8 cellular contexts compared by ENCODE assay signal in the genomic region with DNA sequence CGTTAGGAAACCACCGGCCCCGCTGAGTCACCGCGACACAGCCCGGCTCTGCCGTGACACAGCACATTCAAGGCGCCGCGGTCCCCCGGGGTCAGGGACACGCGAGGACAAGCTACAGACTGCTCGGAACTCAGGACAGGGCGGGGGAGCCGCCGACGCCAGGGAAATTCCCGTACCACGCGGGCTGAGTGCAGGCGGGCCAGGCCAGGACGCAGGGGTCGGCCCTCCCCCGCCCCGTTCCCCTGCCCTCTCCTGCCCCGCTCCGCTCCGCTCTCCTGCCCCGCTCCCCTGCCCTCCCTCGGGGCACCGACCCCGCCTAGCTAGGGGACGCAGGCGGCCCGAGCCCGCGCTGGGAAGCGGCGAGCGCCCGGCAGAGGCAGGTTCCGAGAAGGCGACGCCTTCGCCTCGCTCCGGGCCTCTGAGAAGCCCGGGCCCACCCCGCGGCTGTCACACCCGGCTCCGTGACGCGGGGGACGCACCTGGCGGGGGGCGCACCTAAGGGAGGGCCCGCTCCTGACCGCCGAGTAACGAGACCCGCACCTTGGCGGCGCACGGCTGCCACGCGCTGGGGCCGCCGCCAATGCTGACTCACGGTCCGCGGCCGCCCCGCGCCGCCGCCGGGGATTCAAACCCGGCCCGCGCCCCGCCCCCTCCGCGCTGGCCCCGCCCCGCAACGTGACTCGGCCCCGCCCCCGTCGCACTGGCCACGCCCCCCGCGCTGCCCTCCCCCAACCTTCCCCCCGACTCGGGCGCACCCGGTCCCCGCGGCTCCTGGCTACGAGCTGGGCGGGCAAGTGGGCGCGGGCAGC. TPM values are rescaled to one million over a fixed set of nuclear protein-coding genes. Genes with fewer than 3 reads are reported as not detected.
DNase-seq lines count a peak whose midpoint lies in the region; ATAC-seq and TF ChIP-seq lines count a peak whose summit lies in the region.

No MANE protein-coding gene starts in this region.

- no peaks in the 10 kb centered on the region for H3K9me2 ChIP-seq in PC-3 (replicated peaks; ENCODE audit: low read length)

- POLR2A ChIA-PET in PC-3 (lab: Charles Lee; ENCODE audit: unreplicated experiment), result interaction anchor here (0.5 to 0.9 kb wide), 4 partner anchors 29 to 651 kb away, joined by 3 to 20 read pairs (median 8); no protein-coding TSS in a partner anchor

- H3K4me3 Mint-ChIP-seq in natural killer cell, result peak overlapping the region; percentile 79
- H3K4me3 Mint-ChIP-seq in stimulated activated naive B cell treated with anti-CD40 and anti-IgM and Interleukin-4, amounts not matched to agents 10 μg/mL and 1 μg/mL and 100 μg/mL, for 72 hours, result peak overlapping the region; percentile 87 to 88

- H4K20me1 ChIP-seq in PC-3 (ENCODE audit: low read length) (peaks cover 4% of the 10 kb centered on the region; the same call in 1 of the 2 replicates), fibroblast of lung (ENCODE audit: control insufficient read depth, extremely low read depth, insufficient read depth, low read length) (no peaks in the 10 kb centered on the region)

- H3K9ac ChIP-seq in PC-3 (ENCODE audit: low read length) (peak overlapping the region; percentile 91), fibroblast of lung (ENCODE audit: insufficient read depth, low read length) (peak overlapping the region; percentile 71)

- H3K27ac Mint-ChIP-seq in natural killer cell, result peak overlapping the region; percentile 79 to 90
- H3K27ac Mint-ChIP-seq in stimulated activated naive B cell treated with anti-CD40 and anti-IgM and Interleukin-4, amounts not matched to agents 10 μg/mL and 1 μg/mL and 100 μg/mL, for 72 hours, result peak overlapping the region; percentile 97

- no peaks in the 10 kb centered on the region for H3K9me3 Mint-ChIP-seq in natural killer cell
- no peaks in the 10 kb centered on the region for H3K9me3 Mint-ChIP-seq in stimulated activated naive B cell treated with anti-CD40 and anti-IgM and Interleukin-4, amounts not matched to agents 10 μg/mL and 1 μg/mL and 100 μg/mL, for 72 hours

- TF ChIP-seq CTCF in PC-3 (conservative IDR thresholded peaks at IDR 0.05; ENCODE audit: low read depth, low read length) (no peak), fibroblast of lung (conservative IDR thresholded peaks at IDR 0.05 in 1 of 2, IDR thresholded peaks at IDR 0.05 in 1 of 2; ENCODE audit: low read depth in 1 of 2, low read length in 2 of 2) (no peak), natural killer cell (IDR thresholded peaks at IDR 0.05) (no peak)

- CTCF ChIA-PET in PC-3 (lab: Charles Lee), result interaction anchor here (0.6 kb wide), 1 partner anchor 25 kb away, joined by 3 read pairs; no protein-coding TSS in a partner anchor

- H3K4me2 ChIP-seq in PC-3 (ENCODE audit: low read length) (peak overlapping the region; percentile 97), fibroblast of lung (ENCODE audit: extremely low read depth, insufficient read depth, low read length) (peak overlapping the region; percentile 66)

- no peaks in the 10 kb centered on the region for H3K27me3 Mint-ChIP-seq in natural killer cell (ENCODE audit: low read depth in 2 of 2)
- H3K27me3 Mint-ChIP-seq in stimulated activated naive B cell treated with anti-CD40 and anti-IgM and Interleukin-4, amounts not matched to agents 10 μg/mL and 1 μg/mL and 100 μg/mL, for 72 hours, result no peaks in the 10 kb centered on the region

- peaks cover 13% of the 10 kb centered on the region for H3K4me1 ChIP-seq in PC-3 (ENCODE audit: insufficient read depth, low read length)
- no peaks in the 10 kb centered on the region for H3K4me1 ChIP-seq in fibroblast of lung (ENCODE audit: control insufficient read depth, extremely low read depth, insufficient read depth, low read length)

- BruUV-seq in PC-3 (replicated peaks; lab: Mats Ljungman, UMichigan), result no TSS peak

- ATAC-seq in HG02840 (IDR thresholded peaks at IDR 0.05; ENCODE audit: low FRiP score, unreplicated experiment), result peak; percentile 50
- peak; percentile 73 for ATAC-seq in PC-3
- peak; percentile 83 to 88 (median 85) for ATAC-seq in natural killer cell
- ATAC-seq in stimulated activated naive B cell treated with anti-CD40 and anti-IgM and Interleukin-4, amounts not matched to agents 10 μg/mL and 1 μg/mL and 100 μg/mL, for 72 hours (replicated peaks), result peak; percentile 81 to 84
- no peak for ATAC-seq in HG03469 (IDR thresholded peaks at IDR 0.05; ENCODE audit: unreplicated experiment)

- H2AFZ ChIP-seq in PC-3 (ENCODE audit: low read length) (0 out of 2 replicates have a peak overlapping the region, but pooled peaks have one; percentile 42), fibroblast of lung (ENCODE audit: low read length) (no peak overlapping the region)

- no peaks in the 10 kb centered on the region for H3K27me3 ChIP-seq in PC-3 (ENCODE audit: low read length)
- no peaks in the 10 kb centered on the region for H3K27me3 ChIP-seq in fibroblast of lung (ENCODE audit: control insufficient read depth, insufficient read depth, low read length)

- H3F3A ChIP-seq in PC-3 (ENCODE audit: low read length, unreplicated experiment), result no peaks in the 10 kb centered on the region

- H3K27ac ChIP-seq in PC-3 (ENCODE audit: low read length), result peak overlapping the region; percentile 86
- peak overlapping the region; percentile 86 for H3K27ac ChIP-seq in fibroblast of lung (ENCODE audit: insufficient read depth, low read length)

- H3K79me2 ChIP-seq in PC-3 (ENCODE audit: low read length), result peaks cover 48% of the 10 kb centered on the region
- no peaks in the 10 kb centered on the region for H3K79me2 ChIP-seq in fibroblast of lung (ENCODE audit: control insufficient read depth, insufficient read depth, low read length)

- H3K36me3 Mint-ChIP-seq in natural killer cell, result no peaks in the 10 kb centered on the region
- H3K36me3 Mint-ChIP-seq in stimulated activated naive B cell treated with anti-CD40 and anti-IgM and Interleukin-4, amounts not matched to agents 10 μg/mL and 1 μg/mL and 100 μg/mL, for 72 hours, result peaks cover 22 to 26% of the 10 kb centered on the region in 2 donors

- H3K4me3 ChIP-seq in PC-3 (ENCODE audit: low read length) (peak overlapping the region; percentile 87), fibroblast of lung (replicated peaks in 1 of 4; ENCODE audit: control extremely low read depth in 1 of 4, insufficient read depth in 1 of 4, low read depth in 3 of 4, low read length in 4 of 4) (peak overlapping the region; percentile 30 to 58 (median 45))

- H3K9me3 ChIP-seq in PC-3 (ENCODE audit: low read length) (no peaks in the 10 kb centered on the region), fibroblast of lung (ENCODE audit: control insufficient read depth, insufficient read depth, low read depth, low read length) (no peaks in the 10 kb centered on the region)

- DNase-seq in GF-D8 (lab: John Stamatoyannopoulos, UW), result peak; percentile 17
- peak; percentile 75 for DNase-seq in PC-3
- DNase-seq in activated T-helper 1 cell treated with Interleukin-2 at 50 U/mL for 16 hours (ENCODE audit: low read depth), result peak; percentile 52
- peak; percentile 50 to 65 for DNase-seq in fibroblast of lung (ENCODE audit: low read depth in 2 of 2)
- DNase-seq in natural killer cell, result peak; percentile 74
- DNase-seq in stimulated activated naive B cell treated with anti-CD40 and anti-IgM and Interleukin-4, amounts not matched to agents 10 μg/mL and 1 μg/mL and 100 μg/mL, for 72 hours, result peak; percentile 75

- intact Hi-C loops in PC-3 (cut with micrococcal nuclease), result no loop called here
- intact Hi-C loops in natural killer cell (cut with micrococcal nuclease), result loop anchor here (2.0 to 5.0 kb wide), 2 partner anchors 38 to 70 kb away; a partner anchor contains a TSS

- H3K36me3 ChIP-seq in PC-3 (ENCODE audit: low read depth, low read length) (no peaks in the 10 kb centered on the region), fibroblast of lung (ENCODE audit: control insufficient read depth, insufficient read depth, low read length) (peaks cover 4% of the 10 kb centered on the region)

- H3K4me1 Mint-ChIP-seq in natural killer cell, result peaks cover 6 to 28% of the 10 kb centered on the region in 2 donors
- peaks cover 21 to 37% of the 10 kb centered on the region in 2 donors for H3K4me1 Mint-ChIP-seq in stimulated activated naive B cell treated with anti-CD40 and anti-IgM and Interleukin-4, amounts not matched to agents 10 μg/mL and 1 μg/mL and 100 μg/mL, for 72 hours

RNA-seq across cellular contexts. Expression of a gene that starts 27.5 kb away (rescaled TPM):
- total RNA-seq in PC-3 (2014; rRNA removed), result 36.0 and 36.3 TPM in 2 replicates
- 38.8 and 40.8 TPM in 2 replicates for total RNA-seq in fibroblast of lung
- polyA plus RNA-seq in fibroblast of lung, result 43.2 and 44.6 TPM in 2 replicates
- polyA plus RNA-seq in fibroblast of lung (2012), result 39.7 and 43.4 TPM in 2 replicates
- polyA minus RNA-seq in fibroblast of lung (ENCODE audit: low replicate concordance), result 12.8 and 47.4 TPM in 2 replicates
- 10 to 100 TPM; 58.7 to 65.9 (median 62.0) TPM for total RNA-seq in natural killer cell

RNA-seq across cellular contexts. Expression of a gene that starts 27.6 kb away (rescaled TPM):
- 117 and 142 TPM in 2 replicates for total RNA-seq in PC-3 (2014; rRNA removed)
- 74.7 and 77.6 TPM in 2 replicates for total RNA-seq in fibroblast of lung
- polyA plus RNA-seq in fibroblast of lung, result 36.2 and 41.9 TPM in 2 replicates
- 65.9 and 94.7 TPM in 2 replicates for polyA plus RNA-seq in fibroblast of lung (2012)
- polyA minus RNA-seq in fibroblast of lung (ENCODE audit: low replicate concordance), result 23.6 and 25.5 TPM in 2 replicates
- total RNA-seq in natural killer cell, result 10 to 100 TPM; 29.4 to 34.7 (median 29.7) TPM

RNA-seq across cellular contexts. Expression of a gene that starts 35.2 kb away (rescaled TPM):
- total RNA-seq in PC-3 (2014; rRNA removed), result 18.8 and 33.9 TPM in 2 replicates
- total RNA-seq in fibroblast of lung, result 6.3 and 6.9 TPM in 2 replicates
- polyA plus RNA-seq in fibroblast of lung, result 3.6 and 4.3 TPM in 2 replicates
- 4.4 and 4.6 TPM in 2 replicates for polyA plus RNA-seq in fibroblast of lung (2012)
- 3.4 and 6.4 TPM in 2 replicates for polyA minus RNA-seq in fibroblast of lung (ENCODE audit: low replicate concordance)
- total RNA-seq in natural killer cell, result 100 to 1,000 TPM; 114 to 130 (median 127) TPM

RNA-seq across cellular contexts. Expression of a gene that starts 41.3 kb away (rescaled TPM):
- total RNA-seq in PC-3 (2014; rRNA removed) (27.0 and 33.2 TPM in 2 replicates), fibroblast of lung (11.9 and 15.2 TPM in 2 replicates), natural killer cell (10 to 100 TPM; 10.9 to 13.6 (median 11.5) TPM)
- 13.3 and 15.7 TPM in 2 replicates for polyA plus RNA-seq in fibroblast of lung
- polyA plus RNA-seq in fibroblast of lung (2012), result 9.7 and 17.9 TPM in 2 replicates
- 4.3 and 6.0 TPM in 2 replicates for polyA minus RNA-seq in fibroblast of lung (ENCODE audit: low replicate concordance)

RNA-seq across cellular contexts. Expression of a gene that starts 45.8 kb away (rescaled TPM):
- 13.1 and 18.2 TPM in 2 replicates for total RNA-seq in PC-3 (2014; rRNA removed)
- 0.26 and 0.83 TPM in 2 replicates for total RNA-seq in fibroblast of lung
- 0.19 and 0.22 TPM in 2 replicates for polyA plus RNA-seq in fibroblast of lung
- 0.58 and 0.73 TPM in 2 replicates for polyA plus RNA-seq in fibroblast of lung (2012)
- 0.11 and 2.9 TPM in 2 replicates for polyA minus RNA-seq in fibroblast of lung (ENCODE audit: low replicate concordance)
- total RNA-seq in natural killer cell, result 10 to 100 TPM; 17.7 to 21.7 (median 19.9) TPM

Comparison
In these comparisons a context has a peak if more than half of its experiments do, and no peak if none do; other contexts are left out.
1. DNase-seq: peak in every context shown above with its lines; median percentile 75 in PC-3; 75 in stimulated activated naive B cell treated with anti-CD40 and anti-IgM and Interleukin-4, amounts not matched to agents 10 μg/mL and 1 μg/mL and 100 μg/mL, for 72 hours; 74 in natural killer cell; 58 in fibroblast of lung; 52 in activated T-helper 1 cell treated with Interleukin-2 at 50 U/mL for 16 hours; 17 in GF-D8.